Comparison of ENCODE assay signal across 8 cellular contexts in the genomic region with DNA sequence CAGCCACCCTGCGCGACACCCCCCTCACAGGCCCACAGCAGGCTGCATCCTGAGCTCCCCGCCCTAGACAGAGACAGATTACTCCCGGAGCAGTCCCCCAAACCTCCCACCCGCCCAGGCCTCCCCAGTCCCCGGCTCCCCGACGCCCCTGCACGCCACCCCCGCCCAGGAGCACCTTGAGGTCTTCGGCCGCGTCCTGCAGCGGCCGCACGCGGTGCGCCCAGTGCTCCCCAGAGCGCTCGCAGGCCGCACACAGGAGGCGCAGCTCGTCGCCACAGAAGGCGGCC. TPM values are rescaled to one million over a fixed set of nuclear protein-coding genes. Genes with fewer than 3 reads are reported as not detected.
DNase-seq lines count a peak whose midpoint lies in the region; ATAC-seq and TF ChIP-seq lines count a peak whose summit lies in the region.

No MANE protein-coding gene starts in this region.

- TF ChIP-seq CTCF in nephron progenitor cell (IDR thresholded peaks at IDR 0.05) (no peak), GM13977 (IDR thresholded peaks at IDR 0.05; ENCODE audit: extremely low read depth, insufficient read depth, missing control alignments) (no peak)

- CTCF ChIA-PET in CD4-positive, alpha-beta memory T cell (lab: Charles Lee; ENCODE audit: partially characterized antibody) = interaction anchor here (1.0 kb wide), 1 partner anchor 81 kb away, joined by 3 read pairs; a partner anchor contains a TSS

- in situ Hi-C loops in GM13977 (cut with MboI; ENCODE audit: low pct_unique_long_range_greater_than_20kb, low sequenced_read_pairs, unreplicated experiment) = no loop called here

- POLR2A ChIA-PET in CD4-positive, alpha-beta memory T cell (lab: Charles Lee; ENCODE audit: partially characterized antibody) = interaction anchor here (0.8 to 4.3 kb wide), 18 partner anchors 8 to 1102 kb away, joined by 3 to 55 read pairs (median 8); a partner anchor contains a TSS

- peak overlapping the region; percentile 29 to 72 for H3K4me3 ChIP-seq in CD4-positive, alpha-beta memory T cell (ENCODE audit: low read length in 2 of 2)

- H3K4me3 Mint-ChIP-seq in CD4-positive, alpha-beta memory T cell = peak overlapping the region; percentile 92 to 97 (median 94)
- peak overlapping the region; percentile 92 to 94 for H3K4me3 Mint-ChIP-seq in effector memory CD8-positive, alpha-beta T cell
- peak overlapping the region; percentile 96 for H3K4me3 Mint-ChIP-seq in nephron progenitor cell

- intact Hi-C loops in CD4-positive, alpha-beta memory T cell (cut with micrococcal nuclease) = loop anchor here (2.0 to 5.0 kb wide), 4 partner anchors 59 to 193 kb away; a partner anchor contains a TSS

- peaks cover 5 to 44% of the 10 kb centered on the region in 2 donors for H3K36me3 Mint-ChIP-seq in CD4-positive, alpha-beta memory T cell
- peaks cover 37% of the 10 kb centered on the region for H3K36me3 Mint-ChIP-seq in effector memory CD8-positive, alpha-beta T cell (ENCODE audit: insufficient read depth)
- H3K36me3 Mint-ChIP-seq in nephron progenitor cell (ENCODE audit: low read depth) = no peaks in the 10 kb centered on the region

- H3K9me3 Mint-ChIP-seq in CD4-positive, alpha-beta memory T cell = peaks cover 0 to 2% (median 0%) of the 10 kb centered on the region in 8 donors
- H3K9me3 Mint-ChIP-seq in effector memory CD8-positive, alpha-beta T cell = no peaks in the 10 kb centered on the region
- H3K9me3 Mint-ChIP-seq in nephron progenitor cell = no peaks in the 10 kb centered on the region

- no peaks in the 10 kb centered on the region for H3K27me3 ChIP-seq in CD4-positive, alpha-beta memory T cell (ENCODE audit: insufficient read depth, low read length)

- H3K27me3 Mint-ChIP-seq in CD4-positive, alpha-beta memory T cell = no peaks in the 10 kb centered on the region
- no peaks in the 10 kb centered on the region for H3K27me3 Mint-ChIP-seq in effector memory CD8-positive, alpha-beta T cell
- peaks cover 2% of the 10 kb centered on the region for H3K27me3 Mint-ChIP-seq in nephron progenitor cell (ENCODE audit: low read depth, poor library complexity)

- peaks cover 29 to 72% (median 50%) of the 10 kb centered on the region in 4 donors for H3K4me1 Mint-ChIP-seq in CD4-positive, alpha-beta memory T cell
- H3K4me1 Mint-ChIP-seq in effector memory CD8-positive, alpha-beta T cell (ENCODE audit: low read depth in 2 of 2) = peaks cover 52 to 54% of the 10 kb centered on the region in 2 donors
- peaks cover 57% of the 10 kb centered on the region for H3K4me1 Mint-ChIP-seq in nephron progenitor cell

- H3K9me3 ChIP-seq in CD4-positive, alpha-beta memory T cell (ENCODE audit: control insufficient read depth in 1 of 2, low read length in 2 of 2) = no peaks in the 10 kb centered on the region

- H3K27ac Mint-ChIP-seq in CD4-positive, alpha-beta memory T cell = peak overlapping the region; percentile 47 to 92 (median 87)
- peak overlapping the region; percentile 85 to 95 for H3K27ac Mint-ChIP-seq in effector memory CD8-positive, alpha-beta T cell
- H3K27ac Mint-ChIP-seq in nephron progenitor cell = peak overlapping the region; percentile 95

- peak; percentile 9 for ATAC-seq in GM21576 (IDR thresholded peaks at IDR 0.05; ENCODE audit: unreplicated experiment)
- peak; percentile 4 for ATAC-seq in effector memory CD8-positive, alpha-beta T cell (replicated peaks)

- peak overlapping the region; percentile 81 for H3K27ac ChIP-seq in CD4-positive, alpha-beta memory T cell (ENCODE audit: low read depth, low read length)

- peaks cover 27% of the 10 kb centered on the region for H3K36me3 ChIP-seq in CD4-positive, alpha-beta memory T cell (ENCODE audit: insufficient read depth, low read length)

- peaks cover 52% of the 10 kb centered on the region for H3K4me1 ChIP-seq in CD4-positive, alpha-beta memory T cell (ENCODE audit: insufficient read depth, low read length)

- DNase-seq in CD4-positive, alpha-beta memory T cell = no peak
- DNase-seq in LoVo (ENCODE audit: low spot score) = peak; percentile 16
- no peak for DNase-seq in effector memory CD8-positive, alpha-beta T cell
- no peak for DNase-seq in nephron progenitor cell
- DNase-seq in GM13977 (ENCODE audit: low spot score) = no peak
- no peak for DNase-seq in activated CD4-positive, CD25-positive, alpha-beta regulatory T cell (lab: John Stamatoyannopoulos, UW)
- DNase-seq in DMS 273 (lab: John Stamatoyannopoulos, UW; ENCODE audit: unreplicated experiment) = no peak

RNA-seq across cellular contexts. Expression of a gene that starts 0.7 kb away (rescaled TPM):
- 10 to 100 TPM; 56.6 to 61.7 TPM for total RNA-seq in CD4-positive, alpha-beta memory T cell
- polyA plus RNA-seq in CD4-positive, alpha-beta memory T cell = 10 to 100 TPM; 11.0 to 26.2 TPM

RNA-seq across cellular contexts. Expression of a gene that starts 10.7 kb away (rescaled TPM):
- under 1 TPM; 0.69 to 0.76 TPM for total RNA-seq in CD4-positive, alpha-beta memory T cell
- polyA plus RNA-seq in CD4-positive, alpha-beta memory T cell = under 1 TPM in 1 of 2 donors, not detected in 1; 0.25 TPM
